In genomic region chr11:111913997-111914396, GRCh38 we compare ENCODE assay signal across 11 cellular contexts. TPM values are rescaled to one million over a fixed set of nuclear protein-coding genes. Genes with fewer than 3 reads are reported as not detected.
DNase-seq lines count a peak whose midpoint lies in the region; ATAC-seq and TF ChIP-seq lines count a peak whose summit lies in the region.
"Had no signal": no experiment of that assay in that cellular context is flagged by ENCODE, and none has a peak within 500 bp of the region (broad histone marks: within the 10 kb centered on the region; RNA-seq: fewer than 3 reads in every experiment).

No MANE protein-coding gene starts in this region.

- no peak for TF ChIP-seq POLR2A in prostate gland (IDR thresholded peaks at IDR 0.05)

- intact Hi-C loops in heart right ventricle (cut with DNase I) (loop anchor here in 4 of 10 donors (5.0 kb wide), 1 partner anchor 37 kb away; the partner anchor contains the start of genes CFAP68 (in 4 of the 4) and FDXACB1 (in 4 of the 4)), prostate gland (cut with DNase I) (loop anchor here (2.0 kb wide), 1 partner anchor 65 kb away; no protein-coding TSS in a partner anchor)

- H3K4me1 ChIP-seq in heart right ventricle (peaks cover 0 to 30% (median 12%) of the 10 kb centered on the region in 9 donors), prostate gland (replicated peaks) (peaks cover 15% of the 10 kb centered on the region)
- H3K4me1 ChIP-seq in CD8-positive, alpha-beta memory T cell (ENCODE audit: insufficient read depth, low read length) = no peaks in the 10 kb centered on the region

- H3K4me1 Mint-ChIP-seq in CD8-positive, alpha-beta memory T cell = no peaks in the 10 kb centered on the region
- H3K4me1 Mint-ChIP-seq: activated naive CD4-positive, alpha-beta T cell treated with anti-CD3 and anti-CD28 coated beads, Interleukin-2, amount 50 U/mL, for 24 hours; natural killer cell had no signal

- H3K9me3 ChIP-seq in heart right ventricle (no peaks in the 10 kb centered on the region), prostate gland (no peaks in the 10 kb centered on the region)
- no peaks in the 10 kb centered on the region for H3K9me3 ChIP-seq in CD8-positive, alpha-beta memory T cell (ENCODE audit: low read length)

- 9 to 12% methylated on average over 4 of the region's 4 CpGs for WGBS in heart right ventricle, 2 donors
- WGBS in prostate gland = 13% methylated on average over 4 of the region's 4 CpGs

- no peak overlapping the region for H3K4me3 Mint-ChIP-seq in CD8-positive, alpha-beta memory T cell
- H3K4me3 Mint-ChIP-seq: activated naive CD4-positive, alpha-beta T cell treated with anti-CD3 and anti-CD28 coated beads, Interleukin-2, amount 50 U/mL, for 24 hours; natural killer cell had no signal

- H3K4me3 ChIP-seq in heart right ventricle (peak overlapping the region; percentile 51 to 69 (median 62)), prostate gland (peak overlapping the region in 1 of 2 donors; percentile 33)
- no peak overlapping the region for H3K4me3 ChIP-seq in CD8-positive, alpha-beta memory T cell (ENCODE audit: low read length)

- peak in 5 of 8 donors; percentile 17 to 56 (median 44) for ATAC-seq in heart right ventricle
- no peak for ATAC-seq in GM19395 (IDR thresholded peaks at IDR 0.05; ENCODE audit: unreplicated experiment)
- ATAC-seq: natural killer cell had no signal

- H3K36me3 Mint-ChIP-seq in CD8-positive, alpha-beta memory T cell = peaks cover 0 to 2% (median 0%) of the 10 kb centered on the region in 3 donors
- H3K36me3 Mint-ChIP-seq: activated naive CD4-positive, alpha-beta T cell treated with anti-CD3 and anti-CD28 coated beads, Interleukin-2, amount 50 U/mL, for 24 hours; natural killer cell had no signal

- CTCF ChIA-PET in CD8-positive, alpha-beta memory T cell (lab: Charles Lee) = interaction anchor here (1.0 kb wide), 1 partner anchor 18 kb away, joined by 3 read pairs; no protein-coding TSS in a partner anchor

- DNase-seq in COLO829 (ENCODE audit: low spot score) (peak; percentile 87), anterior cingulate cortex (lab: John Stamatoyannopoulos, UW) (peak in 45 of 58 donors; percentile 17 to 89 (median 62)), heart right ventricle (peak in 1 of 2 donors; percentile 77), prostate gland (ENCODE audit: low spot score) (no peak), DMS 273 (lab: John Stamatoyannopoulos, UW; ENCODE audit: unreplicated experiment) (no peak)
- no peak for DNase-seq in CD8-positive, alpha-beta memory T cell
- DNase-seq in activated naive CD4-positive, alpha-beta T cell (lab: John Stamatoyannopoulos, UW) = no peak
- DNase-seq: natural killer cell had no signal

- peaks cover 36 to 70% of the 10 kb centered on the region in 2 donors for H3K27me3 Mint-ChIP-seq in CD8-positive, alpha-beta memory T cell

- TF ChIP-seq CTCF in heart right ventricle (IDR thresholded peaks at IDR 0.05) (no peak), prostate gland (IDR thresholded peaks at IDR 0.05) (no peak)

- H3K9me3 Mint-ChIP-seq in CD8-positive, alpha-beta memory T cell = peaks cover 0 to 5% (median 0%) of the 10 kb centered on the region in 5 donors
- H3K9me3 Mint-ChIP-seq: activated naive CD4-positive, alpha-beta T cell treated with anti-CD3 and anti-CD28 coated beads, Interleukin-2, amount 50 U/mL, for 24 hours; natural killer cell had no signal

- H3K27ac ChIP-seq in heart right ventricle (peak overlapping the region; percentile 94 to 99 (median 95)), prostate gland (peak overlapping the region; percentile 92 to 95)
- H3K27ac ChIP-seq in CD8-positive, alpha-beta memory T cell (ENCODE audit: low read depth, low read length) = no peak overlapping the region

- POLR2A ChIA-PET in CD8-positive, alpha-beta memory T cell (lab: Charles Lee) = no interaction called here

- peaks cover 0 to 19% (median 7%) of the 10 kb centered on the region in 9 donors for H3K36me3 ChIP-seq in heart right ventricle
- no peaks in the 10 kb centered on the region for H3K36me3 ChIP-seq in prostate gland
- H3K36me3 ChIP-seq in CD8-positive, alpha-beta memory T cell (ENCODE audit: insufficient read depth, low read length) = no peaks in the 10 kb centered on the region

- peaks cover 0 to 44% (median 0%) of the 10 kb centered on the region in 7 donors for H3K27me3 ChIP-seq in heart right ventricle
- no peaks in the 10 kb centered on the region for H3K27me3 ChIP-seq in prostate gland (replicated peaks; ENCODE audit: insufficient read depth)
- H3K27me3 ChIP-seq in CD8-positive, alpha-beta memory T cell (ENCODE audit: insufficient read depth, low read length, poor library complexity, severe bottlenecking) = peaks cover 6% of the 10 kb centered on the region

- H3K27ac Mint-ChIP-seq in CD8-positive, alpha-beta memory T cell = no peak overlapping the region
- H3K27ac Mint-ChIP-seq: activated naive CD4-positive, alpha-beta T cell treated with anti-CD3 and anti-CD28 coated beads, Interleukin-2, amount 50 U/mL, for 24 hours; natural killer cell had no signal

RNA-seq across cellular contexts. Expression of gene HSPB2, which starts 1.5 kb away (rescaled TPM):
- total RNA-seq in heart right ventricle = 10 to 100 TPM; 18.9 to 65.4 (median 29.1) TPM
- 100 to 1,000 TPM in 1 of 2 donors, 10 to 100 TPM in 1; 37.7 to 136 TPM for polyA plus RNA-seq in heart right ventricle
- under 1 TPM in 1 of 2 donors, not detected in 1; 0.85 TPM for total RNA-seq in prostate gland
- not detected for total RNA-seq in CD8-positive, alpha-beta memory T cell
- not detected for polyA plus RNA-seq in CD8-positive, alpha-beta memory T cell
- total RNA-seq: natural killer cell; T-helper 1 cell treated with Interleukin-12 subunit alpha and Interleukin-12 subunit beta and Interleukin-4 antibody, amounts not matched to agents 30 ng/mL and 1 ng/mL, for 36 hours had no signal

RNA-seq across cellular contexts. Expression of gene CRYAB, which starts 2.4 kb away (rescaled TPM):
- over 10,000 TPM in 2 of 10 donors, 1,000 to 10,000 TPM in 8; 7,877 to 10,608 (median 8,590) TPM for total RNA-seq in heart right ventricle
- over 10,000 TPM in 1 of 2 donors, 1,000 to 10,000 TPM in 1; 7,695 to 25,436 TPM for polyA plus RNA-seq in heart right ventricle
- total RNA-seq in prostate gland = 10 to 100 TPM; 59.0 to 80.1 TPM
- total RNA-seq in CD8-positive, alpha-beta memory T cell = not detected
- not detected for polyA plus RNA-seq in CD8-positive, alpha-beta memory T cell
- total RNA-seq: natural killer cell had no signal

RNA-seq across cellular contexts. Expression of gene C11orf52, which starts 4.7 kb away (rescaled TPM):
- total RNA-seq in heart right ventricle = 1 to 10 TPM in 8 of 10 donors, under 1 TPM in 2; 0.48 to 4.1 (median 1.6) TPM
- polyA plus RNA-seq in heart right ventricle = 1 to 10 TPM; 3.0 to 3.2 TPM
- total RNA-seq in prostate gland = 10 to 100 TPM; 13.2 to 31.5 TPM
- not detected for total RNA-seq in CD8-positive, alpha-beta memory T cell
- polyA plus RNA-seq in CD8-positive, alpha-beta memory T cell = not detected
- total RNA-seq: natural killer cell; T-helper 1 cell treated with Interleukin-12 subunit alpha and Interleukin-12 subunit beta and Interleukin-4 antibody, amounts not matched to agents 30 ng/mL and 1 ng/mL, for 36 hours had no signal

RNA-seq across cellular contexts. Expression of gene DIXDC1, which starts 23.1 kb away (rescaled TPM):
- total RNA-seq in heart right ventricle (10 to 100 TPM in 9 of 10 donors, 1 to 10 TPM in 1; 5.6 to 36.8 (median 28.6) TPM), prostate gland (10 to 100 TPM; 32.9 to 35.2 TPM)
- polyA plus RNA-seq in heart right ventricle = 1 to 10 TPM; 4.7 to 5.6 TPM
- 10 to 100 TPM; 11.3 to 12.7 TPM for total RNA-seq in CD8-positive, alpha-beta memory T cell
- polyA plus RNA-seq in CD8-positive, alpha-beta memory T cell = 2.4 TPM

RNA-seq across cellular contexts. Expression of gene CFAP68, which starts 34.7 kb away (rescaled TPM):
- total RNA-seq in heart right ventricle (10 to 100 TPM; 17.5 to 38.5 (median 31.5) TPM), prostate gland (10 to 100 TPM; 42.2 to 46.2 TPM)
- 10 to 100 TPM; 14.7 to 24.6 TPM for polyA plus RNA-seq in heart right ventricle
- total RNA-seq in CD8-positive, alpha-beta memory T cell = 10 to 100 TPM; 36.7 to 44.3 TPM
- polyA plus RNA-seq in CD8-positive, alpha-beta memory T cell = 24.7 TPM

Comparison
In these comparisons a context has a peak if more than half of its experiments do, and no peak if none do; other contexts are left out.
1. DNase-seq: peak in COLO829 (single experiment) and anterior cingulate cortex (45 of 58); none in prostate gland (single experiment), CD8-positive, alpha-beta memory T cell (0 of 5), DMS 273 (single experiment) and activated naive CD4-positive, alpha-beta T cell (0 of 4).
2. RNA of gene HSPB2, which starts 1.5 kb away (total RNA-seq): 18.9 to 65.4 TPM in heart right ventricle; 0.85 TPM in prostate gland and not detected in CD8-positive, alpha-beta memory T cell; every median in the first group is over 10 times any median in the second.
3. RNA of gene CRYAB, which starts 2.4 kb away (total RNA-seq): 7,877 to 10,608 TPM in heart right ventricle; 59.0 to 80.1 TPM in prostate gland and not detected in CD8-positive, alpha-beta memory T cell; every median in the first group is over 10 times any median in the second.